In the genomic region with DNA sequence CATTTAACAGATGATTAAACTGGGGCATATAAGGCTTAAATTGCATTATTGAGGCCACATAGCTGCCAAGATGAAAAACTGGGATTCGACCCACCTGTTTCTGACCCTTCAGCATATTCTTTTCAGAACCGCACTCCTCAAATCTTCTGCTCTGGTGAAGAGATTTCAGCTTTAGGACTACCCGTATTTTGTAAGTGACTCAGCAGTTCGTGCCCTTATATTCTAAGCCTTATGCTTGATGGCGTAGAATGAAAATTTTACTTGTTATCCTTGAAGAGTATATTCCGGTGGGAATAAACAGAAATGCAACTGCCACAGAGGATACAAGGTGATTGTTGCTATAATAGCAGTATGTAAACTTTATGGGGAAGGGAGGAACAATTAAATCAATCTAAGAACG, we compare ENCODE assay signal across 39 cellular contexts.
"Had no signal": no experiment of that assay in that cellular context is flagged by ENCODE, and none has a peak within 500 bp of the region (broad histone marks: within the 10 kb centered on the region; RNA-seq: fewer than 3 reads in every experiment).

No MANE protein-coding gene starts in this region.

- H3K4me1 ChIP-seq: adrenal gland, ascending aorta, body of pancreas, breast epithelium had no signal

- H3K4me1 Mint-ChIP-seq: activated naive CD4-positive, alpha-beta T cell treated with anti-CD3 and anti-CD28 coated beads, Interleukin-2, amount 10 ng/mL, durations not matched to agents 7 days and 5 days; activated naive CD4-positive, alpha-beta T cell treated with anti-CD3 and anti-CD28 coated beads, Interleukin-2, amount 50 U/mL, for 24 hours; activated naive CD8-positive, alpha-beta T cell treated with anti-CD3 and anti-CD28 coated beads for 36 hours; activated naive CD8-positive, alpha-beta T cell treated with anti-CD3 and anti-CD28 coated beads, Interleukin-2, amount 10 ng/mL, durations not matched to agents 7 days and 5 days; activated naive CD8-positive, alpha-beta T cell treated with anti-CD3 and anti-CD28 coated beads, Interleukin-2, amount 50 U/mL, for 24 hours; activated T-helper 17 cell treated with anti-CD3 and anti-CD28 coated beads, Interleukin-2, amount 50 U/mL, for 72 hours; central memory CD8-positive, alpha-beta T cell had no signal

- ATAC-seq: activated naive CD4-positive, alpha-beta T cell treated with anti-CD3 and anti-CD28 coated beads, Interleukin-2, amount 50 U/mL, for 72 hours; activated naive CD8-positive, alpha-beta T cell treated with anti-CD3 and anti-CD28 coated beads, Interleukin-2, amount 50 U/mL, for 24 hours; activated T-cell treated with anti-CD3 and anti-CD28 coated beads, Interleukin-2, amount 50 U/mL, for 4 hours; activated T-cell treated with anti-CD3 and anti-CD28 coated beads, Interleukin-2, amount 50 U/mL, for 72 hours; activated T-helper 17 cell treated with anti-CD3 and anti-CD28 coated beads, Interleukin-2, amount 50 U/mL, for 72 hours; body of pancreas had no signal

- H3K27me3 ChIP-seq: adrenal gland, ascending aorta, body of pancreas, brain microvascular endothelial cell, breast epithelium, cardiac muscle cell had no signal

- H3K4me3 ChIP-seq: adrenal gland, ascending aorta, body of pancreas, breast epithelium, cardiac muscle cell had no signal

- H3K9me3 ChIP-seq: adrenal gland, ascending aorta, body of pancreas, breast epithelium had no signal

- H3K27ac Mint-ChIP-seq: activated naive CD4-positive, alpha-beta T cell treated with anti-CD3 and anti-CD28 coated beads, Interleukin-2, amount 10 ng/mL, durations not matched to agents 7 days and 5 days; activated naive CD4-positive, alpha-beta T cell treated with anti-CD3 and anti-CD28 coated beads, Interleukin-2, amount 50 U/mL, for 24 hours; activated naive CD4-positive, alpha-beta T cell treated with anti-CD3 and anti-CD28 coated beads, Interleukin-2, amount 50 U/mL, for 72 hours; activated naive CD8-positive, alpha-beta T cell; activated naive CD8-positive, alpha-beta T cell treated with anti-CD3 and anti-CD28 coated beads for 36 hours; activated naive CD8-positive, alpha-beta T cell treated with anti-CD3 and anti-CD28 coated beads, Interleukin-2, amount 10 ng/mL, durations not matched to agents 7 days and 5 days; activated naive CD8-positive, alpha-beta T cell treated with anti-CD3 and anti-CD28 coated beads, Interleukin-2, amount 50 U/mL, for 24 hours; activated T-cell treated with anti-CD3 and anti-CD28 coated beads, Interleukin-2, amount 50 U/mL, for 24 hours; activated T-cell treated with anti-CD3 and anti-CD28 coated beads, Interleukin-2, amount 50 U/mL, for 72 hours; activated T-helper 1 cell treated with anti-CD3 and anti-CD28 coated beads, Interleukin-12 subunit alpha, Interleukin-12 subunit beta, Interleukin-2, Interleukin-4 antibody, amounts not matched to agents 30 ng/mL and 10 ng/mL and 1 ng/mL, durations not matched to agents 14 hours and 24 hours and 36 hours; activated T-helper 17 cell treated with anti-CD3 and anti-CD28 coated beads, Interleukin-2, amount 50 U/mL, for 72 hours; activated T-helper 2 cell treated with anti-CD3 and anti-CD28 coated beads, Interferon-gamma antibody, Interleukin-2, Interleukin-4, amounts not matched to agents 10 μg/mL and 5 μg/mL and 100 μg/mL, durations not matched to agents 14 hours and 24 hours and 36 hours; brain had no signal

- FAIRE-seq: astrocyte, bronchial epithelial cell had no signal

- H3K9me3 Mint-ChIP-seq: activated naive CD4-positive, alpha-beta T cell treated with anti-CD3 and anti-CD28 coated beads, Interleukin-2, amount 50 U/mL, for 24 hours; activated naive CD8-positive, alpha-beta T cell treated with anti-CD3 and anti-CD28 coated beads, Interleukin-2, amount 50 U/mL, for 24 hours; activated T-cell treated with anti-CD3 and anti-CD28 coated beads, Interleukin-2, amount 50 U/mL, for 24 hours; activated T-cell treated with anti-CD3 and anti-CD28 coated beads, Interleukin-2, amount 50 U/mL, for 4 hours; activated T-helper 17 cell treated with anti-CD3 and anti-CD28 coated beads, Interleukin-2, amount 50 U/mL, for 72 hours had no signal

- H3K36me3 ChIP-seq: adrenal gland, ascending aorta, brain microvascular endothelial cell, breast epithelium, cardiac muscle cell had no signal

- H3K4me3 Mint-ChIP-seq: activated naive CD4-positive, alpha-beta T cell treated with anti-CD3 and anti-CD28 coated beads, Interleukin-2, amount 10 ng/mL, durations not matched to agents 7 days and 5 days; activated naive CD4-positive, alpha-beta T cell treated with anti-CD3 and anti-CD28 coated beads, Interleukin-2, amount 50 U/mL, for 24 hours; activated naive CD8-positive, alpha-beta T cell; activated naive CD8-positive, alpha-beta T cell treated with anti-CD3 and anti-CD28 coated beads for 36 hours; activated naive CD8-positive, alpha-beta T cell treated with anti-CD3 and anti-CD28 coated beads, Interleukin-2, amount 10 ng/mL, durations not matched to agents 7 days and 5 days; activated naive CD8-positive, alpha-beta T cell treated with anti-CD3 and anti-CD28 coated beads, Interleukin-2, amount 50 U/mL, for 24 hours; activated T-cell treated with anti-CD3 and anti-CD28 coated beads, Interleukin-2, amount 50 U/mL, for 24 hours; activated T-cell treated with anti-CD3 and anti-CD28 coated beads, Interleukin-2, amount 50 U/mL, for 4 hours; activated T-cell treated with anti-CD3 and anti-CD28 coated beads, Interleukin-2, amount 50 U/mL, for 72 hours; activated T-helper 1 cell treated with anti-CD3 and anti-CD28 coated beads, Interleukin-12 subunit alpha, Interleukin-12 subunit beta, Interleukin-2, Interleukin-4 antibody, amounts not matched to agents 30 ng/mL and 10 ng/mL and 1 ng/mL, durations not matched to agents 14 hours and 24 hours and 36 hours; activated T-helper 17 cell treated with anti-CD3 and anti-CD28 coated beads, Interleukin-2, amount 50 U/mL, for 72 hours; brain; central memory CD8-positive, alpha-beta T cell had no signal

- H3K27ac ChIP-seq: adrenal gland, ascending aorta, body of pancreas, brain microvascular endothelial cell, breast epithelium, cardiac muscle cell had no signal

- H3K27me3 Mint-ChIP-seq: activated naive CD4-positive, alpha-beta T cell treated with anti-CD3 and anti-CD28 coated beads, Interleukin-2, amount 10 ng/mL, durations not matched to agents 7 days and 5 days; activated naive CD4-positive, alpha-beta T cell treated with anti-CD3 and anti-CD28 coated beads, Interleukin-2, amount 50 U/mL, for 24 hours; activated naive CD8-positive, alpha-beta T cell treated with anti-CD3 and anti-CD28 coated beads for 36 hours; activated naive CD8-positive, alpha-beta T cell treated with anti-CD3 and anti-CD28 coated beads, Interleukin-2, amount 10 ng/mL, durations not matched to agents 7 days and 5 days; activated naive CD8-positive, alpha-beta T cell treated with anti-CD3 and anti-CD28 coated beads, Interleukin-2, amount 50 U/mL, for 24 hours; activated T-cell treated with anti-CD3 and anti-CD28 coated beads, Interleukin-2, amount 50 U/mL, for 24 hours; activated T-helper 17 cell treated with anti-CD3 and anti-CD28 coated beads, Interleukin-2, amount 50 U/mL, for 72 hours; brain; central memory CD8-positive, alpha-beta T cell had no signal

- H3K36me3 Mint-ChIP-seq: activated naive CD4-positive, alpha-beta T cell treated with anti-CD3 and anti-CD28 coated beads, Interleukin-2, amount 10 ng/mL, durations not matched to agents 7 days and 5 days; activated naive CD4-positive, alpha-beta T cell treated with anti-CD3 and anti-CD28 coated beads, Interleukin-2, amount 50 U/mL, for 24 hours; activated naive CD4-positive, alpha-beta T cell treated with anti-CD3 and anti-CD28 coated beads, Interleukin-2, amount 50 U/mL, for 72 hours; activated naive CD8-positive, alpha-beta T cell; activated naive CD8-positive, alpha-beta T cell treated with anti-CD3 and anti-CD28 coated beads for 36 hours; activated naive CD8-positive, alpha-beta T cell treated with anti-CD3 and anti-CD28 coated beads, Interleukin-2, amount 10 ng/mL, durations not matched to agents 7 days and 5 days; brain had no signal

- DNase-seq: activated effector memory CD4-positive, alpha-beta T cell treated with anti-CD3 and anti-CD28 coated beads, Interleukin-2, amount 50 U/mL, for 16 hours; activated effector memory CD4-positive, alpha-beta T cell treated with Interleukin-2 at 50 U/mL for 16 hours; activated gamma-delta T cell; activated gamma-delta T cell treated with Interleukin-2 at 50 U/mL for 16 hours; activated naive CD4-positive, alpha-beta T cell; activated naive CD4-positive, alpha-beta T cell treated with anti-CD3 and anti-CD28 coated beads, Interleukin-2, amount 10 ng/mL, durations not matched to agents 7 days and 5 days; activated naive CD4-positive, alpha-beta T cell treated with anti-CD3 and anti-CD28 coated beads, Interleukin-2, amount 50 U/mL, for 16 hours; activated naive CD4-positive, alpha-beta T cell treated with Interleukin-2 at 50 U/mL for 16 hours; activated naive CD8-positive, alpha-beta T cell treated with anti-CD3 and anti-CD28 coated beads for 36 hours; activated naive CD8-positive, alpha-beta T cell treated with anti-CD3 and anti-CD28 coated beads, Interleukin-2, amount 10 ng/mL, durations not matched to agents 7 days and 5 days; activated naive CD8-positive, alpha-beta T cell treated with anti-CD3 and anti-CD28 coated beads, Interleukin-2, amount 50 U/mL, for 24 hours; activated T-cell treated with anti-CD3 and anti-CD28 coated beads, Interleukin-2, amount 50 U/mL, for 1 hour; activated T-cell treated with anti-CD3 and anti-CD28 coated beads, Interleukin-2, amount 50 U/mL, for 24 hours; activated T-cell treated with anti-CD3 and anti-CD28 coated beads, Interleukin-2, amount 50 U/mL, for 4 hours; activated T-cell treated with anti-CD3 and anti-CD28 coated beads, Interleukin-2, amount 50 U/mL, for 48 hours; activated T-cell treated with anti-CD3 and anti-CD28 coated beads, Interleukin-2, amount 50 U/mL, for 72 hours; adrenal gland; amniotic stem cell; amygdala; anterior cingulate cortex; aorta; body of pancreas; brain microvascular endothelial cell; caudate nucleus; central memory CD4-positive, alpha-beta T cell; cerebellar nuclear complex had no signal
